ENCODE assay signal across 1 cellular context in the genomic region with DNA sequence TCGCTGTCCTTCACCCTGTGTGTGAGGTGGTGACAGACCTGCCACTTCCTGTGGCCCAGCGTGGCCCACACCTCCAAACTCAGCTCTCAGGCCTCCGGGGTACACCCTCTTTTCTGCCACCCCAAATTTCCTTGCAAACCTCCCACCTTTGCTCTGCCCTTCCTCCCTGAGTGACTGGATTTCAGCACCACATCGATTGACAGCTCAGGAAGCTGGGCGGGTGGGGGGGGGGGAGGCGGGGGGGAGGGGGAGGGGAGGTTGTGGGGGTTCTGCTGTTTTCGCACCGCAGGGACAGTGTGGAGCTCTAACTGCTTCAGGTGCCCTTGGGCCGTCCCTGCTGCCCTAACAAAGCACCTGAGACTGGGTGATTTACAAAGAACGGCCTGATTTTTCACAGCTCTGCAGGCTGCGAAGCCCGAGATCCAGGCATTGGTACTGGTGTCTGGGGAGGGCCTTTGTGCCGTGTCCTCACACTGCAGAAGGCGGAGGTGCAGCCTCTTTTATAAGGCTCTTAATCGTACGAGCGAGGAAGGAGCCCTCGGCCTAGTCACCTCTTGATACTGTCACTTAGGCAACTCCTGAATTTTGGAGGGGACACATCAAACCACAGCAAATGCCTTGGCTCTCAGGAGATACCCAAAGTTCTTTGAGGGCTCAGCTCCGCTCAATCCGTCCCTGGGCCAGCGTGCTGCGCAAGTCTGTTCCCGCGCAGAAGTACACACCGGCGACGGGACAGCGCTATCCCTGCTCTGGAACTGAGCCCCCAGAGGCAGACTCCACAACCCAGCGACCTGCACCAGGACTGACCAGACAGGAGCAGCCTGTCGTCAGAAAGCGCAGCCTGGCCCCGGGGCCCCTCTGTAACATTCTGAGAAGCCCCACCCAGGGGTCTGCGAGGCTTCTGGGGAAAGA.
TF ChIP-seq lines count a peak whose summit lies in the region.

No MANE protein-coding gene starts in this region.

TF ChIP-seq in K562, 482 proteins besides CTCF, POLR2A, EP300 and RAD21 (continued from another document):
- TF ChIP-seq, protein P1, sequence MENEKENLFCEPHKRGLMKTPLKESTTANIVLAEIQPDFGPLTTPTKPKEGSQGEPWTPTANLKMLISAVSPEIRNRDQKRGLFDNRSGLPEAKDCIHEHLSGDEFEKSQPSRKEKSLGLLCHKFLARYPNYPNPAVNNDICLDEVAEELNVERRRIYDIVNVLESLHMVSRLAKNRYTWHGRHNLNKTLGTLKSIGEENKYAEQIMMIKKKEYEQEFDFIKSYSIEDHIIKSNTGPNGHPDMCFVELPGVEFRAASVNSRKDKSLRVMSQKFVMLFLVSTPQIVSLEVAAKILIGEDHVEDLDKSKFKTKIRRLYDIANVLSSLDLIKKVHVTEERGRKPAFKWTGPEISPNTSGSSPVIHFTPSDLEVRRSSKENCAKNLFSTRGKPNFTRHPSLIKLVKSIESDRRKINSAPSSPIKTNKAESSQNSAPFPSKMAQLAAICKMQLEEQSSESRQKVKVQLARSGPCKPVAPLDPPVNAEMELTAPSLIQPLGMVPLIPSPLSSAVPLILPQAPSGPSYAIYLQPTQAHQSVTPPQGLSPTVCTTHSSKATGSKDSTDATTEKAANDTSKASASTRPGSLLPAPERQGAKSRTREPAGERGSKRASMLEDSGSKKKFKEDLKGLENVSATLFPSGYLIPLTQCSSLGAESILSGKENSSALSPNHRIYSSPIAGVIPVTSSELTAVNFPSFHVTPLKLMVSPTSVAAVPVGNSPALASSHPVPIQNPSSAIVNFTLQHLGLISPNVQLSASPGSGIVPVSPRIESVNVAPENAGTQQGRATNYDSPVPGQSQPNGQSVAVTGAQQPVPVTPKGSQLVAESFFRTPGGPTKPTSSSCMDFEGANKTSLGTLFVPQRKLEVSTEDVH (IDR thresholded peaks at IDR 0.05; ENCODE audit: low read depth, partially characterized antibody) = no peak
- no peak for TF ChIP-seq POLR3G (IDR thresholded peaks at IDR 0.05; ENCODE audit: extremely low read depth, insufficient read length, insufficient replicate concordance)
- no peak for TF ChIP-seq ZNF354B (CRISPR knock-in tag; IDR thresholded peaks at IDR 0.05)
- no peak for TF ChIP-seq JUN (IDR thresholded peaks at IDR 0.05; ENCODE audit: borderline replicate concordance, low read depth, low read length)
- TF ChIP-seq JUN (CRISPR knock-in tag; IDR thresholded peaks at IDR 0.05; ENCODE audit: borderline replicate concordance) = no peak
- TF ChIP-seq JUND (IDR thresholded peaks at IDR 0.05; ENCODE audit: borderline replicate concordance, low read depth, low read length) = no peak
- no peak for TF ChIP-seq JUND (tag; IDR thresholded peaks at IDR 0.05; ENCODE audit: borderline replicate concordance, low read depth, low read length)
- no peak for TF ChIP-seq FOXJ3 (CRISPR knock-in tag; IDR thresholded peaks at IDR 0.05)
